Comparison of ENCODE assay signal across 11 cellular contexts in the genomic region with DNA sequence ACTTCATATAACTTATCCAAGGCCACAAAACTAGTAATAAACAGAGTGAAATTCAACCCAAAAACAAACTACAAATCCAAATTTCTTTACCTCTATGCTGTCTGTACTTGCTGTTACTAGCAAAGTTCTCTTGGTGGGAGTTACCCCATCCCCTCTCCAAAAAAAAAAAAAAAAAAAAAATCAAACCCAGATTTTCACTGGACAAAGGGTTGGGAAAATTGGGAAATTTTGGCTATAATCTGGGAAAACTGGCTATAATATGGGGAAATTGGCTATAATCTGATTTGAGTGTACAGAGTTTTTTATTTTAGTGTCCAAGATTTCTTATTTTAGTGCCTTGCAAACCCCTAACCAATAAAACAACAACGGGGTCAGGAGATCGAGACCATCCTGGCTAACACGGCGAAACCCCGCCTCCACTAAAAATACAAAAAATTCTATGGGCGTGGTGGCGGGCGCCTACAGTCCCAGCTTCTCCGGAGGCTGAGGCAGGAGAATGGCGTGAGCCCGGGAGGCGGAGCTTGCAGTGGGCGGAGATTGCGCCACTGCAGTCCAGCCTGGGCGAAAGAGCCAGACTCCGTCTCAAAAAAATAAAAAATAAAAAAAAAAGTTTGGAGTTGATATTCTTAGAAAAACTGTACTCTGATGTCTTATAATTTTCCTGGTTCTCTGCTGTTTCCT.
DNase-seq lines count a peak whose midpoint lies in the region; ATAC-seq, FAIRE-seq and TF ChIP-seq lines count a peak whose summit lies in the region.
"Had no signal": no experiment of that assay in that cellular context is flagged by ENCODE, and none has a peak within 500 bp of the region (broad histone marks: within the 10 kb centered on the region; RNA-seq: fewer than 3 reads in every experiment).

No MANE protein-coding gene starts in this region.

- FAIRE-seq in A549 (lab: Jason Lieb, UNC) = no peak

- peaks cover 0 to 4% of the 10 kb centered on the region in 2 experiments; a peak in 1 of 4 replicates for H3K79me1 ChIP-seq in IMR-90 (ENCODE audit: low read depth in 1 of 2, low read length in 2 of 2)

- no peak for TF ChIP-seq POLR2A in A549 (IDR thresholded peaks at IDR 0.05; ENCODE audit: low read length)
- no peak for TF ChIP-seq POLR2A in IMR-90 (IDR thresholded peaks at IDR 0.05; ENCODE audit: low read depth, low read length)

- H2AFZ ChIP-seq in IMR-90 (replicated peaks; ENCODE audit: low read length, poor library complexity) (no peak overlapping the region), mammary epithelial cell (ENCODE audit: low read depth, low read length) (no peak overlapping the region)

- H3K36me3 Mint-ChIP-seq in naive B cell = peaks cover 6 to 10% of the 10 kb centered on the region in 2 donors

- H4K20me1 ChIP-seq in IMR-90 (ENCODE audit: insufficient read depth, low read length) = peaks cover 7% of the 10 kb centered on the region; the same call in 1 of the 2 replicates
- H4K20me1 ChIP-seq in mammary epithelial cell (ENCODE audit: insufficient read depth, low read length) = no peaks in the 10 kb centered on the region

- no peak overlapping the region for H3K23ac ChIP-seq in IMR-90 (ENCODE audit: low read depth, low read length)

- peaks cover 62% of the 10 kb centered on the region for H3K4me1 ChIP-seq in A549
- H3K4me1 ChIP-seq in IMR-90 (ENCODE audit: control insufficient read depth, insufficient read depth, low read length) = peaks cover 7% of the 10 kb centered on the region
- H3K4me1 ChIP-seq in mammary epithelial cell (ENCODE audit: insufficient read depth, low read length) = peaks cover 48% of the 10 kb centered on the region

- peak overlapping the region in 6 of 8 donors; percentile 56 to 84 (median 76) for H3K4me3 Mint-ChIP-seq in naive B cell

- DNase-seq in A549 (ENCODE audit: low read depth in 1 of 2, low spot score in 1 of 2) (no peak), IMR-90 (no peak), mammary epithelial cell (no peak), naive B cell (no peak), T-helper 9 cell (no peak), SW 1271 (lab: John Stamatoyannopoulos, UW) (no peak), AG08396 (ENCODE audit: low spot score) (no peak)
- DNase-seq: activated gamma-delta T cell, NCI-H1092 had no signal

- dilution Hi-C loops in IMR-90 (cut with HindIII; ENCODE audit: low sequenced_read_pairs, unreplicated experiment) (no loop called here), mammary epithelial cell (cut with HindIII; ENCODE audit: low sequenced_read_pairs) (no loop called here)

- peak overlapping the region; percentile 23; the same call in 1 of the 2 replicates for H2BK20ac ChIP-seq in IMR-90 (ENCODE audit: low read depth, low read length)

- H2AK9ac ChIP-seq in IMR-90 (replicated peaks; ENCODE audit: low read depth, low read length, poor library complexity) = no peak overlapping the region

- in situ Hi-C loops in IMR-90 (cut with MboI; ENCODE audit: low sequenced_read_pairs) = no loop called here
- in situ Hi-C loops in mammary epithelial cell (cut with MboI; ENCODE audit: low sequenced_read_pairs in 2 of 2) = no loop called here

- H3K9me1 ChIP-seq in IMR-90 (ENCODE audit: insufficient read depth, low read length) = peaks cover 19% of the 10 kb centered on the region

- peak overlapping the region; percentile 89 to 91 for H3K27ac ChIP-seq in A549
- H3K27ac ChIP-seq in IMR-90 (ENCODE audit: insufficient read depth, low read length) = no peak overlapping the region
- H3K27ac ChIP-seq in mammary epithelial cell (ENCODE audit: insufficient read depth, low read depth, low read length) = peak overlapping the region; percentile 84
- H3K27ac ChIP-seq: SJSA1 had no signal

- ATAC-seq in A549 (no peak), IMR-90 (ENCODE audit: low read depth) (no peak), naive B cell (ENCODE audit: low read depth in 2 of 2) (no peak), GM21528 (IDR thresholded peaks at IDR 0.05; ENCODE audit: low FRiP score, unreplicated experiment) (no peak)

- no peak for TF ChIP-seq EP300 in A549 (IDR thresholded peaks at IDR 0.05)

- H3K36me3 ChIP-seq in IMR-90 (ENCODE audit: control insufficient read depth, insufficient read depth, low read length) = no peaks in the 10 kb centered on the region
- no peaks in the 10 kb centered on the region for H3K36me3 ChIP-seq in mammary epithelial cell (ENCODE audit: insufficient read depth, low read length)
- H3K36me3 ChIP-seq: SJSA1 had no signal

- no peak overlapping the region for H3K56ac ChIP-seq in IMR-90 (ENCODE audit: extremely low read depth, insufficient read depth, low read length)

- BruUV-seq in IMR-90 (replicated peaks; lab: Mats Ljungman, UMichigan) (no TSS peak), mammary epithelial cell (replicated peaks; lab: Mats Ljungman, UMichigan) (no TSS peak)

- H3K27me3 ChIP-seq in IMR-90 (ENCODE audit: control insufficient read depth, insufficient read depth, low read length) = no peaks in the 10 kb centered on the region
- no peaks in the 10 kb centered on the region for H3K27me3 ChIP-seq in mammary epithelial cell (ENCODE audit: insufficient read depth, low read length)
- H3K27me3 ChIP-seq: SJSA1 had no signal

- H3K18ac ChIP-seq in IMR-90 (ENCODE audit: low read depth, low read length) = no peak overlapping the region

- no peak overlapping the region for H2BK120ac ChIP-seq in IMR-90 (ENCODE audit: low read depth, low read length)

- H3K9me3 Mint-ChIP-seq in naive B cell = no peaks in the 10 kb centered on the region

- H3K9ac ChIP-seq in IMR-90 (ENCODE audit: low read depth, low read length) (no peak overlapping the region), mammary epithelial cell (ENCODE audit: insufficient read depth, low read length) (no peak overlapping the region)

- no peaks in the 10 kb centered on the region for H3K27me3 Mint-ChIP-seq in naive B cell

- H4K91ac ChIP-seq in IMR-90 (ENCODE audit: insufficient read depth, low read depth, low read length) = no peak overlapping the region

- no peak overlapping the region for H3K4ac ChIP-seq in IMR-90 (ENCODE audit: low read depth, low read length)

- peaks cover 64 to 86% (median 66%) of the 10 kb centered on the region in 3 donors for H3K4me1 Mint-ChIP-seq in naive B cell

- no peak overlapping the region for H2BK5ac ChIP-seq in IMR-90 (ENCODE audit: low read depth, low read length, poor library complexity, severe bottlenecking)

- TF ChIP-seq CTCF in A549 (IDR thresholded peaks at IDR 0.05) = no peak
- no peak for TF ChIP-seq CTCF in IMR-90 (conservative IDR thresholded peaks at IDR 0.05; ENCODE audit: low read depth, low read length)
- no peak for TF ChIP-seq CTCF in mammary epithelial cell (conservative IDR thresholded peaks at IDR 0.05 in 1 of 2, IDR thresholded peaks at IDR 0.05 in 1 of 2; ENCODE audit: extremely low read depth in 1 of 2, insufficient read depth in 1 of 2, low read depth in 1 of 2, low read length in 2 of 2)

- POLR2A ChIA-PET in A549 (lab: Yijun Ruan, JAX) (interaction anchor here (0.9 to 2.5 kb wide), 3 partner anchors 16 to 149 kb away, joined by 4 to 16 read pairs (median 4); partner anchors contain the start of gene CHST11), IMR-90 (lab: Charles Lee; ENCODE audit: unreplicated experiment) (no interaction called here)

- no peak overlapping the region for H2BK15ac ChIP-seq in IMR-90 (ENCODE audit: low read depth, low read length)

- H3K4me2 ChIP-seq in A549 (peak overlapping the region; percentile 77), IMR-90 (ENCODE audit: low read depth, low read length) (no peak overlapping the region), mammary epithelial cell (ENCODE audit: insufficient read depth, low read depth, low read length) (peak overlapping the region; percentile 76)

- peak overlapping the region; percentile 81 to 98 (median 95) for H3K27ac Mint-ChIP-seq in naive B cell

- H3K4me3 ChIP-seq in A549 (no peak overlapping the region), IMR-90 (ENCODE audit: insufficient read depth, low read depth, low read length) (no peak overlapping the region), mammary epithelial cell (replicated peaks in 1 of 3; ENCODE audit: insufficient read depth in 1 of 3, low read depth in 2 of 3, low read length in 3 of 3) (no peak overlapping the region)
- H3K4me3 ChIP-seq: SJSA1 had no signal

- TF ChIP-seq RAD21 in A549 (conservative IDR thresholded peaks at IDR 0.05 in 1 of 2, IDR thresholded peaks at IDR 0.05 in 1 of 2) = no peak
- no peak for TF ChIP-seq RAD21 in IMR-90 (IDR thresholded peaks at IDR 0.05; ENCODE audit: low read length)

- H3K14ac ChIP-seq in IMR-90 (replicated peaks; ENCODE audit: low read depth, low read length) = no peak overlapping the region

- WGBS in A549 (ENCODE audit: missing lambda C conversion rate) = 93% methylated on average over 16 of the region's 16 CpGs
- 100% methylated on average over 9 of the region's 16 CpGs; no CpG with 5 or more reads in 1 of the 2 experiments for WGBS in IMR-90 (ENCODE audit: extremely low coverage in 2 of 2, insufficient read length in 1 of 2), 2 experiments
- 98% methylated on average over 12 of the region's 16 CpGs for WGBS in mammary epithelial cell (ENCODE audit: low coverage, missing lambda C conversion rate)

- H4K5ac ChIP-seq in IMR-90 (ENCODE audit: low read depth, low read length) = no peak overlapping the region

- peaks cover 22% of the 10 kb centered on the region for H3K79me2 ChIP-seq in mammary epithelial cell (ENCODE audit: insufficient read depth, low read length)

- no peak overlapping the region for H2AK5ac ChIP-seq in IMR-90 (ENCODE audit: low read depth, low read length)

- intact Hi-C loops in IMR-90 (cut with micrococcal nuclease) = no loop called here
- intact Hi-C loops in mammary epithelial cell (cut with micrococcal nuclease) = loop anchor here (1.0 to 10.0 kb wide), 2 partner anchors 17 to 500 kb away; partner anchors contain the start of gene WASHC4

- no peak overlapping the region for H4K8ac ChIP-seq in IMR-90 (ENCODE audit: low read depth in 2 of 2, low read length in 2 of 2)

- CTCF ChIA-PET in A549 (lab: Yijun Ruan, JAX) = interaction anchor here (1.4 to 2.7 kb wide), 3 partner anchors 10 to 223 kb away, joined by 4 to 9 read pairs (median 7); no protein-coding TSS in a partner anchor
- CTCF ChIA-PET in IMR-90 (lab: Yijun Ruan, JAX) = interaction anchor here (0.9 to 1.5 kb wide), 2 partner anchors 17 to 223 kb away, joined by 4 read pairs; no protein-coding TSS in a partner anchor
- CTCF ChIA-PET in mammary epithelial cell (lab: Charles Lee; ENCODE audit: low non-redundant PET) = no interaction called here

- no peaks in the 10 kb centered on the region for H3K9me3 ChIP-seq in A549
- H3K9me3 ChIP-seq in IMR-90 (ENCODE audit: control insufficient read depth, insufficient read depth, low read length) = no peaks in the 10 kb centered on the region
- no peaks in the 10 kb centered on the region for H3K9me3 ChIP-seq in mammary epithelial cell (replicated peaks; ENCODE audit: insufficient read depth, low read length)
- H3K9me3 ChIP-seq: SJSA1 had no signal

TF ChIP-seq in A549, 52 proteins besides CTCF, POLR2A, EP300 and RAD21 (continues in another document):
- TF ChIP-seq FOSB (CRISPR knock-in tag; IDR thresholded peaks at IDR 0.05) (no peak), JUNB (IDR thresholded peaks at IDR 0.05) (no peak), ZC3H11A (IDR thresholded peaks at IDR 0.05) (no peak)

TF ChIP-seq in IMR-90, 13 proteins besides CTCF, POLR2A, EP300 and RAD21 (continues in another document):
- no peak for TF ChIP-seq MXI1 (IDR thresholded peaks at IDR 0.05; ENCODE audit: borderline replicate concordance, low read depth, low read length)
- no peak for TF ChIP-seq NFE2L2 (IDR thresholded peaks at IDR 0.05; ENCODE audit: low read depth, low read length)
- no peak for TF ChIP-seq RCOR1 (IDR thresholded peaks at IDR 0.05; ENCODE audit: insufficient replicate concordance, low read length)
